In genomic region chr12:30013051-30013450, GRCh38 we compare ENCODE assay signal across 22 cellular contexts.
"Had no signal": no experiment of that assay in that cellular context is flagged by ENCODE, and none has a peak within 500 bp of the region (broad histone marks: within the 10 kb centered on the region; RNA-seq: fewer than 3 reads in every experiment).

No MANE protein-coding gene starts in this region.

- H3K4me1 ChIP-seq: transverse colon had no signal

- DNase-seq: activated CD4-positive, alpha-beta memory T cell treated with anti-CD3 and anti-CD28 coated beads, Interleukin-2, amount 10 ng/mL, durations not matched to agents 7 days and 5 days; activated CD4-positive, alpha-beta T cell treated with anti-CD3 and anti-CD28 coated beads for 36 hours; activated T-cell treated with anti-CD3 and anti-CD28 coated beads, Interleukin-2, amount 50 U/mL, for 24 hours; amniotic stem cell; left cardiac atrium; midbrain; ovary; right cardiac atrium; small intestine; stimulated activated CD4-positive, alpha-beta T cell treated with anti-CD3 and anti-CD28 coated beads, Interleukin-4, amount 100 ng/mL, for 4 hours; stimulated activated CD8-positive, alpha-beta memory T cell treated with anti-CD3 and anti-CD28 coated beads, Interleukin-4, amount 100 ng/mL, for 48 hours; stimulated activated naive CD4-positive, alpha-beta T cell treated with Interleukin-2 at 50 U/mL for 16 hours; substantia nigra; T-helper 1 cell; transverse colon; WERI-Rb-1 had no signal

- ATAC-seq: activated CD4-positive, alpha-beta T cell treated with anti-CD3 and anti-CD28 coated beads for 36 hours; left cardiac atrium; right cardiac atrium had no signal

- H3K27me3 Mint-ChIP-seq: activated CD4-positive, alpha-beta memory T cell treated with anti-CD3 and anti-CD28 coated beads, Interleukin-2, amount 10 ng/mL, durations not matched to agents 7 days and 5 days; activated T-cell treated with anti-CD3 and anti-CD28 coated beads, Interleukin-2, amount 50 U/mL, for 24 hours had no signal

- H3K4me3 Mint-ChIP-seq: activated CD4-positive, alpha-beta memory T cell treated with anti-CD3 and anti-CD28 coated beads, Interleukin-2, amount 10 ng/mL, durations not matched to agents 7 days and 5 days; activated CD4-positive, alpha-beta T cell treated with anti-CD3 and anti-CD28 coated beads for 36 hours; activated naive CD4-positive, alpha-beta T cell treated with anti-CD3 and anti-CD28 coated beads, Interleukin-2, amount 50 U/mL, for 24 hours; activated T-cell treated with anti-CD3 and anti-CD28 coated beads, Interleukin-2, amount 50 U/mL, for 24 hours; neural crest cell had no signal

- H3K36me3 ChIP-seq: ovary, transverse colon, vagina, WERI-Rb-1 had no signal

- FAIRE-seq: colon, endometrium, small intestine had no signal

- H3K9me3 ChIP-seq: ovary, transverse colon, vagina had no signal

- H3K36me3 Mint-ChIP-seq: activated naive CD4-positive, alpha-beta T cell treated with anti-CD3 and anti-CD28 coated beads, Interleukin-2, amount 50 U/mL, for 24 hours had no signal

- H3K27me3 ChIP-seq: ovary, transverse colon, vagina had no signal

- H3K4me1 Mint-ChIP-seq: activated CD4-positive, alpha-beta memory T cell treated with anti-CD3 and anti-CD28 coated beads, Interleukin-2, amount 10 ng/mL, durations not matched to agents 7 days and 5 days; activated CD4-positive, alpha-beta T cell treated with anti-CD3 and anti-CD28 coated beads for 36 hours; activated naive CD4-positive, alpha-beta T cell treated with anti-CD3 and anti-CD28 coated beads, Interleukin-2, amount 50 U/mL, for 24 hours had no signal

- H3K27ac Mint-ChIP-seq: activated CD4-positive, alpha-beta memory T cell treated with anti-CD3 and anti-CD28 coated beads, Interleukin-2, amount 10 ng/mL, durations not matched to agents 7 days and 5 days; activated CD4-positive, alpha-beta T cell treated with anti-CD3 and anti-CD28 coated beads for 36 hours; activated naive CD4-positive, alpha-beta T cell treated with anti-CD3 and anti-CD28 coated beads, Interleukin-2, amount 50 U/mL, for 24 hours; activated T-cell treated with anti-CD3 and anti-CD28 coated beads, Interleukin-2, amount 50 U/mL, for 24 hours had no signal

- H3K9me3 Mint-ChIP-seq: activated T-cell treated with anti-CD3 and anti-CD28 coated beads, Interleukin-2, amount 50 U/mL, for 24 hours; neural crest cell had no signal

- H3K27ac ChIP-seq: ovary, transverse colon, vagina, WERI-Rb-1 had no signal

- H3K4me3 ChIP-seq: lung, ovary, transverse colon, vagina had no signal
